14 cellular contexts compared by ENCODE assay signal in genomic region chr6:167435209-167435728, GRCh38.
DNase-seq lines count a peak whose midpoint lies in the region; ATAC-seq and TF ChIP-seq lines count a peak whose summit lies in the region.
"Had no signal": no experiment of that assay in that cellular context is flagged by ENCODE, and none has a peak within 500 bp of the region (broad histone marks: within the 10 kb centered on the region; RNA-seq: fewer than 3 reads in every experiment).

No MANE protein-coding gene starts in this region.

- intact Hi-C loops in esophagus muscularis mucosa (cut with DNase I) = no loop called here

- no peaks in the 10 kb centered on the region for H3K27me3 ChIP-seq in esophagus muscularis mucosa
- H3K27me3 ChIP-seq: BLaER1 treated with 17β-estradiol and CSF1 and Interleukin-3, amounts not matched to agents 10 nM and 100 nM had no signal

- no peaks in the 10 kb centered on the region for H3K36me3 ChIP-seq in esophagus muscularis mucosa
- H3K36me3 ChIP-seq: BLaER1 treated with 17β-estradiol and CSF1 and Interleukin-3, amounts not matched to agents 10 nM and 100 nM; HAP-1 had no signal

- DNase-seq in DMS79 treated with DMSO at 0.1 percent for 48 hours (lab: John Stamatoyannopoulos, UW) (peak; percentile 8), NCI-H345 treated with DMSO at 0.1 percent for 48 hours (lab: John Stamatoyannopoulos, UW; ENCODE audit: unreplicated experiment) (peak; percentile 73), esophagus muscularis mucosa (ENCODE audit: extremely low spot score) (peak; percentile 68)
- DNase-seq in activated naive CD4-positive, alpha-beta T cell treated with anti-CD3 and anti-CD28 coated beads, Interleukin-2, amount 50 U/mL, for 16 hours = no peak
- DNase-seq in central memory CD4-positive, alpha-beta T cell = no peak
- DNase-seq: Calu3; CD8-positive, alpha-beta T cell; DMS 273 treated with DMSO at 0.1 percent for 48 hours; DMS53; GDM1; GOT3 had no signal

- no peak overlapping the region for H3K4me3 ChIP-seq in esophagus muscularis mucosa
- H3K4me3 ChIP-seq: BLaER1 treated with 17β-estradiol and CSF1 and Interleukin-3, amounts not matched to agents 10 nM and 100 nM; HAP-1 had no signal

- no peaks in the 10 kb centered on the region for H3K4me1 ChIP-seq in esophagus muscularis mucosa
- H3K4me1 ChIP-seq: BLaER1 treated with 17β-estradiol and CSF1 and Interleukin-3, amounts not matched to agents 10 nM and 100 nM had no signal

- WGBS in esophagus muscularis mucosa = 95% methylated on average over 15 of the region's 16 CpGs

- ATAC-seq in GM18858 (IDR thresholded peaks at IDR 0.05; ENCODE audit: unreplicated experiment) = no peak
- ATAC-seq: CD8-positive, alpha-beta T cell had no signal

- no peak for TF ChIP-seq POLR2A in esophagus muscularis mucosa (IDR thresholded peaks at IDR 0.05; ENCODE audit: low read depth)

- TF ChIP-seq CTCF in esophagus muscularis mucosa (IDR thresholded peaks at IDR 0.05) = no peak

- TF ChIP-seq EP300 in esophagus muscularis mucosa (IDR thresholded peaks at IDR 0.05) = no peak

- H3K27ac ChIP-seq in esophagus muscularis mucosa (replicated peaks in 1 of 4) = no peak overlapping the region
- H3K27ac ChIP-seq: BLaER1 treated with 17β-estradiol and CSF1 and Interleukin-3, amounts not matched to agents 10 nM and 100 nM had no signal

- no peaks in the 10 kb centered on the region for H3K9me3 ChIP-seq in esophagus muscularis mucosa
- H3K9me3 ChIP-seq: HAP-1 had no signal

Comparison
In these comparisons a context has a peak if more than half of its experiments do, and no peak if none do; other contexts are left out.
1. DNase-seq: peak in DMS79 treated with DMSO at 0.1 percent for 48 hours (single experiment), NCI-H345 treated with DMSO at 0.1 percent for 48 hours (single experiment) and esophagus muscularis mucosa (single experiment); none in activated naive CD4-positive, alpha-beta T cell treated with anti-CD3 and anti-CD28 coated beads, Interleukin-2, amount 50 U/mL, for 16 hours (single experiment) and central memory CD4-positive, alpha-beta T cell (single experiment).